In the genomic region with DNA sequence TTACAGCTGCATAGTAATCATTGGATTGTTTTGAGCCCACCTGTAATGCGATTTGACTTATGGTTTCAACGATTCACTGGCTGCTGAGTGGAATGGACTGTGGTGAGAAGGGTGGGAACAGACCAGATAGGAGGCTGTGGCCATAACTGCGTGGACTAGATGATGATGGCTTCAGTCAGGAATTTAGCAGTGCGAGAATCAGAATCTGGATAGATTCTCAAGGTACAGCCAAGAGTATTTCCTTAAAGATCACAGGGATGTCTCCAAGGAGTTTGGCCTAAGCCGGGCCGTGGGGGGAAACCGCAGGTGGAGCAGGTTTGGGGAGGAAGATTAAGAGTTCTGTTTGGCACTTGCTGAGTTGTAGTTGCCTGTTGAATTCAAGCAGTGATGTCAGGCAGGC, we compare ENCODE assay signal across 22 cellular contexts. TPM values are rescaled to one million over a fixed set of nuclear protein-coding genes. Genes with fewer than 3 reads are reported as not detected.
DNase-seq lines count a peak whose midpoint lies in the region; ATAC-seq, FAIRE-seq and TF ChIP-seq lines count a peak whose summit lies in the region.
"Had no signal": no experiment of that assay in that cellular context is flagged by ENCODE, and none has a peak within 500 bp of the region (broad histone marks: within the 10 kb centered on the region; RNA-seq: fewer than 3 reads in every experiment).

No MANE protein-coding gene starts in this region.

- peak overlapping the region; percentile 93 for H2BK12ac ChIP-seq in H1 (ENCODE audit: low read depth, low read length)

- H2AK9ac ChIP-seq in IMR-90 (replicated peaks; ENCODE audit: low read depth, low read length, poor library complexity) = no peak overlapping the region

- H2BK5ac ChIP-seq in IMR-90 (ENCODE audit: low read depth, low read length, poor library complexity, severe bottlenecking) (no peak overlapping the region), H1 (ENCODE audit: low read depth, low read length) (peak overlapping the region; percentile 92), mesendoderm (ENCODE audit: low read length) (peak overlapping the region; percentile 85)

- no TSS peak for BruUV-seq in IMR-90 (replicated peaks; lab: Mats Ljungman, UMichigan)

- H4K20me1 ChIP-seq in IMR-90 (ENCODE audit: insufficient read depth, low read length) (no peaks in the 10 kb centered on the region), H1 (replicated peaks in 1 of 2; ENCODE audit: control insufficient read depth in 1 of 2, insufficient read depth in 2 of 2, low read length in 2 of 2) (no peaks in the 10 kb centered on the region)

- peaks cover 12% of the 10 kb centered on the region for H3K4me1 ChIP-seq in IMR-90 (ENCODE audit: control insufficient read depth, insufficient read depth, low read length)
- H3K4me1 ChIP-seq in H1 (replicated peaks in 1 of 4; ENCODE audit: control insufficient read depth in 3 of 4, insufficient read depth in 4 of 4, low read length in 3 of 4) = peaks cover 16 to 32% (median 22%) of the 10 kb centered on the region in 4 experiments
- peaks cover 19% of the 10 kb centered on the region for H3K4me1 ChIP-seq in mesendoderm (ENCODE audit: control insufficient read depth, low read depth, low read length)
- no peaks in the 10 kb centered on the region for H3K4me1 ChIP-seq in tibial nerve
- H3K4me1 ChIP-seq: pancreas, right lobe of liver, testis had no signal

- H3K23ac ChIP-seq in IMR-90 (ENCODE audit: low read depth, low read length) (0 out of 2 replicates have a peak overlapping the region, but pooled peaks have one; percentile 97), H1 (ENCODE audit: insufficient read length) (no peak overlapping the region), mesendoderm (ENCODE audit: low read length) (no peak overlapping the region)

- ATAC-seq in IMR-90 (ENCODE audit: low read depth) (no peak), HG03521 (IDR thresholded peaks at IDR 0.05; ENCODE audit: unreplicated experiment) (no peak), GM18519 (IDR thresholded peaks at IDR 0.05; ENCODE audit: low FRiP score, unreplicated experiment) (no peak)
- ATAC-seq: naive thymus-derived CD4-positive, alpha-beta T cell; pancreas; right lobe of liver; stimulated activated effector memory CD8-positive, alpha-beta T cell treated with anti-CD3 and anti-CD28 coated beads, Interleukin-12 subunit alpha, Interleukin-12 subunit beta, amount 100 ng/mL, for 72 hours; T-cell had no signal

- H3K79me1 ChIP-seq in IMR-90 (ENCODE audit: low read depth in 1 of 2, low read length in 2 of 2) (no peaks in the 10 kb centered on the region), H1 (ENCODE audit: low read depth, low read length) (no peaks in the 10 kb centered on the region), mesendoderm (ENCODE audit: low read length) (peaks cover 1% of the 10 kb centered on the region)

- H3K9me3 ChIP-seq in IMR-90 (ENCODE audit: control insufficient read depth, insufficient read depth, low read length) (no peaks in the 10 kb centered on the region), H1 (ENCODE audit: insufficient read depth in 2 of 2, low read depth in 1 of 2, low read length in 1 of 2) (no peaks in the 10 kb centered on the region), tibial nerve (no peaks in the 10 kb centered on the region)
- H3K9me3 ChIP-seq: pancreas, right lobe of liver, testis had no signal

- no peak for FAIRE-seq in H1 (lab: Jason Lieb, UNC)
- FAIRE-seq: colon, kidney, pancreas had no signal

- H3K27ac ChIP-seq in IMR-90 (ENCODE audit: insufficient read depth, low read length) = no peak overlapping the region
- H3K27ac ChIP-seq in H1 (ENCODE audit: low read depth, low read length) = peak overlapping the region; percentile 78
- peak overlapping the region; percentile 74 for H3K27ac ChIP-seq in mesendoderm (ENCODE audit: low read depth, low read length)
- H3K27ac ChIP-seq in tibial nerve = no peak overlapping the region
- H3K27ac ChIP-seq: C4-2B, pancreas, right lobe of liver, testis had no signal

- H2AK5ac ChIP-seq in IMR-90 (ENCODE audit: low read depth, low read length) (peak overlapping the region; percentile 90), H1 (ENCODE audit: low read depth, low read length) (peak overlapping the region; percentile 57), mesendoderm (ENCODE audit: low read length) (peak overlapping the region; percentile 97)

- H3K14ac ChIP-seq in IMR-90 (replicated peaks; ENCODE audit: low read depth, low read length) (peak overlapping the region; percentile 89), H1 (ENCODE audit: insufficient read length) (no peak overlapping the region)

- no peak for TF ChIP-seq RAD21 in IMR-90 (IDR thresholded peaks at IDR 0.05; ENCODE audit: low read length)
- TF ChIP-seq RAD21 in H1 (IDR thresholded peaks at IDR 0.05 in 1 of 2, conservative IDR thresholded peaks at IDR 0.05 in 1 of 2; ENCODE audit: low read depth in 2 of 2, low read length in 2 of 2) = no peak

- H3K18ac ChIP-seq in IMR-90 (ENCODE audit: low read depth, low read length) (peak overlapping the region; percentile 34; the same call in 1 of the 2 replicates), H1 (ENCODE audit: extremely low read depth, low read length) (peak overlapping the region; percentile 86), mesendoderm (ENCODE audit: low read length) (peak overlapping the region; percentile 75)

- no peaks in the 10 kb centered on the region for H3K36me3 ChIP-seq in IMR-90 (ENCODE audit: control insufficient read depth, insufficient read depth, low read length)
- H3K36me3 ChIP-seq in H1 (ENCODE audit: control insufficient read depth in 2 of 4, insufficient read depth in 4 of 4, low read length in 3 of 4) = no peaks in the 10 kb centered on the region
- no peaks in the 10 kb centered on the region for H3K36me3 ChIP-seq in mesendoderm (ENCODE audit: control insufficient read depth, insufficient read depth, low read length)
- no peaks in the 10 kb centered on the region for H3K36me3 ChIP-seq in tibial nerve
- H3K36me3 ChIP-seq: pancreas, right lobe of liver had no signal

- in situ Hi-C loops in IMR-90 (cut with MboI; ENCODE audit: low sequenced_read_pairs) = no loop called here

- TF ChIP-seq CTCF in IMR-90 (conservative IDR thresholded peaks at IDR 0.05; ENCODE audit: low read depth, low read length) (no peak), H1 (IDR thresholded peaks at IDR 0.05; ENCODE audit: control extremely low read depth in 1 of 3, insufficient read depth in 1 of 3, low read depth in 1 of 3, low read length in 3 of 3) (no peak), tibial nerve (IDR thresholded peaks at IDR 0.05) (no peak)

- 74% methylated on average over 2 of the region's 7 CpGs; no CpG with 5 or more reads in 1 of the 2 experiments for WGBS in IMR-90 (ENCODE audit: extremely low coverage in 2 of 2, insufficient read length in 1 of 2), 2 experiments
- WGBS in H1 (ENCODE audit: extremely low coverage in 1 of 2, insufficient coverage in 1 of 2, insufficient read length in 1 of 2, insufficient replicate concordance in 2 of 2, low coverage in 1 of 2, low lambda C conversion rate in 2 of 2, missing lambda C conversion rate in 1 of 2), 2 experiments = 78% methylated on average over 7 of the region's 7 CpGs; no CpG with 5 or more reads in 1 of the 2 experiments
- WGBS in mesendoderm (ENCODE audit: extremely low coverage, insufficient coverage, low lambda C conversion rate) = no CpG with 5 or more reads among the region's 7 CpGs
- 85 to 96% methylated on average over 7 of the region's 7 CpGs for WGBS in tibial nerve, 2 donors

- peak overlapping the region; percentile 62; the same call in 1 of the 2 replicates for H4K91ac ChIP-seq in IMR-90 (ENCODE audit: insufficient read depth, low read depth, low read length)
- peak overlapping the region; percentile 88 for H4K91ac ChIP-seq in H1 (replicated peaks; ENCODE audit: insufficient read length, low read length)

- H4K8ac ChIP-seq in IMR-90 (ENCODE audit: low read depth in 2 of 2, low read length in 2 of 2) = peak overlapping the region in 1 of 2 experiments; percentile 85; a peak in 1 of 4 replicates
- H4K8ac ChIP-seq in H1 (ENCODE audit: extremely low read depth, insufficient read depth, low read length) = no peak overlapping the region
- peak overlapping the region; percentile 84 for H4K8ac ChIP-seq in mesendoderm (ENCODE audit: low read depth, low read length)

- H2BK120ac ChIP-seq in IMR-90 (ENCODE audit: low read depth, low read length) (peak overlapping the region; percentile 90), H1 (replicated peaks; ENCODE audit: low read depth, low read length) (peak overlapping the region; percentile 67), mesendoderm (ENCODE audit: low read depth, low read length) (peak overlapping the region; percentile 33)

- H3K23me2 ChIP-seq in H1 (ENCODE audit: low read depth, low read length) = peaks cover 3% of the 10 kb centered on the region; the same call in 1 of the 2 replicates

- H3K9me1 ChIP-seq in IMR-90 (ENCODE audit: insufficient read depth, low read length) = peaks cover 14% of the 10 kb centered on the region

- H2BK20ac ChIP-seq in IMR-90 (ENCODE audit: low read depth, low read length) (peak overlapping the region; percentile 93), H1 (ENCODE audit: low read length) (peak overlapping the region; percentile 98)

- H4K5ac ChIP-seq in IMR-90 (ENCODE audit: low read depth, low read length) (no peak overlapping the region), H1 (ENCODE audit: insufficient read length, low read depth, low read length) (peak overlapping the region; percentile 52), mesendoderm (ENCODE audit: low read length) (no peak overlapping the region)

- peak overlapping the region; percentile 82; the same call in 1 of the 3 replicates for H2BK15ac ChIP-seq in IMR-90 (ENCODE audit: low read depth, low read length)
- peak overlapping the region; percentile 47; the same call in 1 of the 2 replicates for H2BK15ac ChIP-seq in H1 (ENCODE audit: low read length)
- H2BK15ac ChIP-seq in mesendoderm (replicated peaks; ENCODE audit: low read depth) = peak overlapping the region; percentile 20

- peak; percentile 5 for DNase-seq in Daoy (ENCODE audit: low read depth)
- DNase-seq in IMR-90 = peak; percentile 35
- DNase-seq in H1 (ENCODE audit: low read depth in 1 of 2, low spot score in 2 of 2) = no peak
- DNase-seq in mesendoderm = no peak
- DNase-seq in GF-D8 (lab: John Stamatoyannopoulos, UW) = no peak
- no peak for DNase-seq in tibial nerve (ENCODE audit: low spot score in 2 of 2)
- DNase-seq: activated CD4-positive, alpha-beta T cell treated with anti-CD3 and anti-CD28 coated beads for 4 hours; DMS 273 treated with DMSO at 0.1 percent for 48 hours; H7; kidney; naive thymus-derived CD4-positive, alpha-beta T cell; NCI-H2107; pancreas; right lobe of liver; SHP77 treated with DMSO at 0.1 percent for 48 hours; T-cell; testis had no signal

- H3K79me2 ChIP-seq in H1 (ENCODE audit: control insufficient read depth in 1 of 2, insufficient read depth in 2 of 2, low read length in 2 of 2) = no peaks in the 10 kb centered on the region
- no peaks in the 10 kb centered on the region for H3K79me2 ChIP-seq in mesendoderm (ENCODE audit: control insufficient read depth, insufficient read depth, low read length)

- POLR2A ChIA-PET in IMR-90 (lab: Charles Lee; ENCODE audit: unreplicated experiment) = no interaction called here
- POLR2A ChIA-PET in H1 (lab: Charles Lee; ENCODE audit: partially characterized antibody) = interaction anchor here (1.4 kb wide), 1 partner anchor 22 kb away, joined by 4 read pairs; no protein-coding TSS in a partner anchor

- TF ChIP-seq EP300 in H1 (IDR thresholded peaks at IDR 0.05; ENCODE audit: borderline replicate concordance in 1 of 2, low read depth in 2 of 2, low read length in 2 of 2) (no peak), tibial nerve (IDR thresholded peaks at IDR 0.05) (no peak)

- H3K27me3 ChIP-seq in IMR-90 (ENCODE audit: control insufficient read depth, insufficient read depth, low read length) (peaks cover 7% of the 10 kb centered on the region), H1 (replicated peaks in 1 of 4; ENCODE audit: control insufficient read depth in 3 of 4, extremely low read depth in 1 of 4, insufficient read depth in 3 of 4, low read length in 3 of 4) (no peaks in the 10 kb centered on the region), mesendoderm (ENCODE audit: insufficient read depth, low read length, poor library complexity) (no peaks in the 10 kb centered on the region), tibial nerve (no peaks in the 10 kb centered on the region)
- H3K27me3 ChIP-seq: pancreas, right lobe of liver, testis had no signal

- H3K9ac ChIP-seq in IMR-90 (ENCODE audit: low read depth, low read length) (no peak overlapping the region), H1 (replicated peaks in 1 of 4; ENCODE audit: extremely low read depth in 1 of 4, low read depth in 3 of 4, low read length in 3 of 4) (no peak overlapping the region; a peak in 2 of 7 replicates), mesendoderm (ENCODE audit: low read length) (no peak overlapping the region)

- CTCF ChIA-PET in IMR-90 (lab: Yijun Ruan, JAX) = interaction anchor here (1.1 kb wide), 1 partner anchor 16 kb away, joined by 5 read pairs; no protein-coding TSS in a partner anchor
- CTCF ChIA-PET in H1 (lab: Charles Lee; ENCODE audit: partially characterized antibody) = interaction anchor here (0.6 to 1.8 kb wide), 5 partner anchors 16 to 74 kb away, joined by 3 to 4 read pairs (median 3); no protein-coding TSS in a partner anchor

- H2AFZ ChIP-seq in IMR-90 (replicated peaks; ENCODE audit: low read length, poor library complexity) (peak overlapping the region; percentile 58), H1 (ENCODE audit: low read length) (no peak overlapping the region)

- no peak overlapping the region for H3K56ac ChIP-seq in IMR-90 (ENCODE audit: extremely low read depth, insufficient read depth, low read length)
- H3K56ac ChIP-seq in H1 (replicated peaks; ENCODE audit: insufficient read length, low read depth, low read length) = no peak overlapping the region
- peak overlapping the region; percentile 82 for H3K56ac ChIP-seq in mesendoderm (ENCODE audit: low read length)

- TF ChIP-seq POLR2A in IMR-90 (IDR thresholded peaks at IDR 0.05; ENCODE audit: low read depth, low read length) (no peak), H1 (IDR thresholded peaks at IDR 0.05; ENCODE audit: control extremely low read depth in 1 of 2, low read depth in 2 of 2, low read length in 2 of 2) (no peak), tibial nerve (IDR thresholded peaks at IDR 0.05) (no peak)

- peak overlapping the region; percentile 95 for H3K4ac ChIP-seq in IMR-90 (ENCODE audit: low read depth, low read length)
- H3K4ac ChIP-seq in H1 (replicated peaks; ENCODE audit: insufficient read length, low read depth, low read length) = peak overlapping the region; percentile 76
- peak overlapping the region; percentile 98 for H3K4ac ChIP-seq in mesendoderm (ENCODE audit: low read depth, low read length)

- intact Hi-C loops in IMR-90 (cut with micrococcal nuclease) = no loop called here

- no peak overlapping the region for H3K4me3 ChIP-seq in IMR-90 (ENCODE audit: insufficient read depth, low read depth, low read length)
- H3K4me3 ChIP-seq in H1 (ENCODE audit: extremely low read depth in 1 of 4, insufficient read depth in 2 of 4, low read depth in 3 of 4, low read length in 4 of 4) = no peak overlapping the region
- no peak overlapping the region for H3K4me3 ChIP-seq in mesendoderm (ENCODE audit: low read length)
- no peak overlapping the region for H3K4me3 ChIP-seq in tibial nerve
- H3K4me3 ChIP-seq: pancreas, right lobe of liver, testis had no signal

- H3K4me2 ChIP-seq in IMR-90 (ENCODE audit: low read depth, low read length) = no peak overlapping the region
- no peak overlapping the region for H3K4me2 ChIP-seq in H1 (ENCODE audit: insufficient read depth in 1 of 2, low read depth in 2 of 2, low read length in 2 of 2)
- H3K4me2 ChIP-seq in mesendoderm (ENCODE audit: low read length) = no peak overlapping the region

- dilution Hi-C loops in IMR-90 (cut with HindIII; ENCODE audit: low sequenced_read_pairs, unreplicated experiment) = no loop called here

RNA-seq across cellular contexts. Expression of gene CHMP1B, which starts 44.0 kb away (rescaled TPM):
- 35.8 and 39.9 TPM in 2 replicates for total RNA-seq in Daoy (2014; rRNA removed; shearing (Covaris generic))
- 39.4 and 69.7 TPM in 2 replicates for total RNA-seq in IMR-90 (2012; rRNA removed)
- 21.1 and 26.9 TPM in 2 replicates for polyA plus RNA-seq in IMR-90 (2012; rRNA removed)
- polyA plus RNA-seq in IMR-90 (2012; cell fraction: cytosol; rRNA removed) = 41.2 and 44.8 TPM in 2 replicates
- 30.2 and 81.9 TPM in 2 replicates for polyA plus RNA-seq in IMR-90 (2012; cell fraction: nucleus; rRNA removed; ENCODE audit: low replicate concordance)
- 42.8 and 43.2 TPM in 2 replicates for total RNA-seq in H1 (2021; fragmentation: NEBNext Ultra II Directional; extraction: Animal tissue kit (Norgen Biotek cat#: 25700))
- 30.5 and 32.3 TPM in 2 replicates for polyA plus RNA-seq in H1 (2011; rRNA removed)
- polyA plus RNA-seq in H1 (2011; cell fraction: cytosol; rRNA removed) = 47.4 TPM
- 20.3 TPM for polyA plus RNA-seq in H1 (2011; cell fraction: nucleus; rRNA removed)
- polyA plus RNA-seq in H1 (2012, experiment 1 of 2) = 31.2 to 43.4 TPM (median 35.0 TPM) in 4 replicates
- polyA plus RNA-seq in H1 (2012, experiment 2 of 2) = 9.4 TPM
- 30.5 TPM for polyA plus RNA-seq in H1 (2013, experiment 1 of 2)
- 30.2 TPM for polyA plus RNA-seq in H1 (2013, experiment 2 of 2)
- 20.1 and 22.6 TPM in 2 replicates for polyA minus RNA-seq in H1 (2011; rRNA and poly(A)+ RNA removed)
- 14.7 TPM for polyA minus RNA-seq in H1 (2011; cell fraction: cytosol; rRNA and poly(A)+ RNA removed)
- 16.3 TPM for polyA minus RNA-seq in H1 (2011; cell fraction: nucleus; rRNA and poly(A)+ RNA removed)
- polyA plus RNA-seq in mesendoderm (2013, experiment 1 of 2) = 35.3 TPM
- polyA plus RNA-seq in mesendoderm (2013, experiment 2 of 2) = 36.3 TPM
- total RNA-seq in tibial nerve = 10 to 100 TPM; 31.2 to 49.8 (median 38.1) TPM

Comparison
In these comparisons a context has a peak if more than half of its experiments do, and no peak if none do; other contexts are left out.
1. DNase-seq: peak in Daoy (single experiment) and IMR-90 (single experiment); none in H1 (0 of 2), mesendoderm (single experiment), GF-D8 (single experiment) and tibial nerve (0 of 2).
2. H2BK120ac ChIP-seq: peak in every context shown above with its lines; median percentile 90 in IMR-90; 67 in H1; 33 in mesendoderm.
3. H2BK15ac ChIP-seq: peak in every context shown above with its lines; median percentile 82 in IMR-90; 47 in H1; 20 in mesendoderm.
4. H3K18ac ChIP-seq: peak in every context shown above with its lines; median percentile 86 in H1; 75 in mesendoderm; 34 in IMR-90.
5. H3K27ac ChIP-seq: peak in H1 (single experiment) and mesendoderm (single experiment); none in IMR-90 (single experiment) and tibial nerve (0 of 4).
6. Peak in every context shown above with its lines, with median percentiles within 50 percentile points of each other: H2AK5ac ChIP-seq and H3K4ac ChIP-seq.